Comparison of ENCODE assay signal across 8 cellular contexts in genomic region chr16:8958344-8958808, GRCh38. TPM values are rescaled to one million over a fixed set of nuclear protein-coding genes. Genes with fewer than 3 reads are reported as not detected.
DNase-seq lines count a peak whose midpoint lies in the region; ATAC-seq, FAIRE-seq and TF ChIP-seq lines count a peak whose summit lies in the region.

No MANE protein-coding gene starts in this region.

- TF ChIP-seq EP300 in HepG2 (IDR thresholded peaks at IDR 0.05; ENCODE audit: low read depth in 2 of 2, low read length in 2 of 2) (no peak), HepG2 (CRISPR knock-in tag; IDR thresholded peaks at IDR 0.05; ENCODE audit: borderline replicate concordance) (0 out of 2 replicates have a peak, but pooled peaks have one; percentile 22)

- no peak overlapping the region for H2AFZ ChIP-seq in HepG2 (ENCODE audit: low read length)

- WGBS in HepG2 (ENCODE audit: low lambda C conversion rate), result 57% methylated on average over 9 of the region's 9 CpGs

- 0 out of 4 replicates have a peak, but pooled peaks of 1 of the 2 experiments have one; percentile 28 for TF ChIP-seq POLR2A in HepG2 (IDR thresholded peaks at IDR 0.05; ENCODE audit: insufficient read depth in 1 of 2, low read depth in 2 of 2, low read length in 2 of 2)

- H3K4me3 Mint-ChIP-seq in activated naive CD8-positive, alpha-beta T cell, result peak overlapping the region; percentile 79

- peak overlapping the region; percentile 96 for H3K27ac Mint-ChIP-seq in activated naive CD8-positive, alpha-beta T cell

- H3K27ac ChIP-seq in HepG2 (ENCODE audit: extremely low read length, insufficient read depth, low read length), result no peak overlapping the region

- FAIRE-seq in HepG2 (lab: Jason Lieb, UNC), result no peak
- FAIRE-seq in urothelium cell line (lab: Jason Lieb, UNC), result no peak
- no peak for FAIRE-seq in frontal cortex (lab: Jason Lieb, UNC)

- H3K27me3 ChIP-seq in HepG2 (ENCODE audit: control insufficient read depth in 1 of 2, insufficient read depth in 2 of 2, low read length in 2 of 2), result no peaks in the 10 kb centered on the region; a peak in 1 of 5 replicates

- TF ChIP-seq RAD21 in HepG2 (CRISPR knock-in tag; IDR thresholded peaks at IDR 0.05), result no peak

- in situ Hi-C loops in HepG2 (cut with HindIII; ENCODE audit: extremely low pct_ligation_motif_present, low pct_unique_long_range_greater_than_20kb), result no loop called here

- no peaks in the 10 kb centered on the region for H3K9me3 Mint-ChIP-seq in activated naive CD8-positive, alpha-beta T cell (ENCODE audit: low read depth)

- H3K4me1 Mint-ChIP-seq in activated naive CD8-positive, alpha-beta T cell (ENCODE audit: low read depth), result peaks cover 75% of the 10 kb centered on the region

- no peaks in the 10 kb centered on the region for H3K36me3 ChIP-seq in HepG2 (replicated peaks in 1 of 2; ENCODE audit: control insufficient read depth in 1 of 2, insufficient read depth in 2 of 2, low read length in 2 of 2)

- TF ChIP-seq CTCF in HepG2 (CRISPR knock-in tag; IDR thresholded peaks at IDR 0.05), result no peak

- peak overlapping the region; percentile 90 for H3K4me2 ChIP-seq in HepG2 (ENCODE audit: low read depth, low read length)

- intact Hi-C loops in HepG2 (cut with micrococcal nuclease; ENCODE audit: unreplicated experiment), result loop anchor here (2.0 kb wide), 1 partner anchor 22 kb away; no protein-coding TSS in a partner anchor

- no TSS peak for BruUV-seq in HepG2 (replicated peaks; lab: Mats Ljungman, UMichigan)

- DNase-seq in CD1c-positive myeloid dendritic cell (ENCODE audit: extremely low spot score), result peak; percentile 46
- DNase-seq in Kasumi-1 (lab: John Stamatoyannopoulos, UW), result peak; percentile 17 to 37
- no peak for DNase-seq in HepG2 (ENCODE audit: low spot score)
- peak; percentile 25 for DNase-seq in urothelium cell line (ENCODE audit: low spot score)
- no peak for DNase-seq in frontal cortex (ENCODE audit: low spot score in 2 of 2)
- no peak for DNase-seq in inferior parietal cortex (ENCODE audit: extremely low spot score)

- peaks cover 91% of the 10 kb centered on the region for H3K79me2 ChIP-seq in HepG2 (ENCODE audit: insufficient read depth, low read length)

- H3K4me3 ChIP-seq in HepG2 (replicated peaks in 1 of 3; ENCODE audit: insufficient read depth in 1 of 3, low read depth in 2 of 3, low read length in 3 of 3), result peak overlapping the region in 1 of 3 experiments; percentile 3; a peak in 1 of 6 replicates

- H3K9ac ChIP-seq in HepG2 (ENCODE audit: insufficient read depth, low read depth, low read length), result 0 out of 2 replicates have a peak overlapping the region, but pooled peaks have one; percentile 2

- H3K4me1 ChIP-seq in HepG2 (ENCODE audit: insufficient read depth, low read length), result peaks cover 80% of the 10 kb centered on the region

- no peaks in the 10 kb centered on the region for H3K9me3 ChIP-seq in HepG2 (ENCODE audit: low read length)

- CTCF ChIA-PET in HepG2 (lab: Yijun Ruan, JAX; ENCODE audit: low intra/inter-chr PET ratio, low total read pairs), result no interaction called here

- POLR2A ChIA-PET in HepG2 (lab: Yijun Ruan, JAX), result interaction anchor here (1.4 kb wide), 1 partner anchor 133 kb away, joined by 6 read pairs; the partner anchor contains the start of gene HAPSTR1

- peaks cover 5% of the 10 kb centered on the region for H3K36me3 Mint-ChIP-seq in activated naive CD8-positive, alpha-beta T cell

- peaks cover 88% of the 10 kb centered on the region for H4K20me1 ChIP-seq in HepG2 (ENCODE audit: insufficient read depth, low read length)

- ATAC-seq in HepG2, result no peak; the same call in 2 of the 3 replicates
- ATAC-seq in GM18520 (IDR thresholded peaks at IDR 0.05; ENCODE audit: unreplicated experiment), result no peak

- no peaks in the 10 kb centered on the region for H3K27me3 Mint-ChIP-seq in activated naive CD8-positive, alpha-beta T cell

TF ChIP-seq in HepG2, 621 proteins besides CTCF, POLR2A, EP300 and RAD21 (continues in another document):
- TF ChIP-seq KMT2B (CRISPR knock-in tag; IDR thresholded peaks at IDR 0.05) (no peak), SP5 (CRISPR knock-in tag; IDR thresholded peaks at IDR 0.05; ENCODE audit: borderline replicate concordance, low read depth) (no peak), ARNTL (CRISPR knock-in tag; IDR thresholded peaks at IDR 0.05) (peak; percentile 17; the same call in 1 of the 2 replicates), ZNF205 (CRISPR knock-in tag; IDR thresholded peaks at IDR 0.05) (no peak), JARID2 (CRISPR knock-in tag; IDR thresholded peaks at IDR 0.05; ENCODE audit: insufficient replicate concordance) (no peak), SIN3A (IDR thresholded peaks at IDR 0.05; ENCODE audit: borderline replicate concordance, low read depth, low read length) (no peak), CCAR2 (optimal IDR thresholded peaks at IDR 0.05; ENCODE audit: low read depth, low read length) (no peak), HMGXB3 (CRISPR knock-in tag; IDR thresholded peaks at IDR 0.05; ENCODE audit: borderline replicate concordance) (no peak), TEAD3 (CRISPR knock-in tag; optimal IDR thresholded peaks at IDR 0.05; ENCODE audit: borderline replicate concordance) (peak; percentile 38), MLX (CRISPR knock-in tag; IDR thresholded peaks at IDR 0.05) (no peak), ZFP37 (CRISPR knock-in tag; IDR thresholded peaks at IDR 0.05; ENCODE audit: borderline replicate concordance) (no peak), NR3C1 (CRISPR knock-in tag; IDR thresholded peaks at IDR 0.05) (no peak)

RNA-seq across cellular contexts. Expression of gene USP7, which starts 5.3 kb away (rescaled TPM):
- total RNA-seq in HepG2 (2016; rRNA removed; fragmentation: Illumina TruSeq; extraction: Trizol), result 173 and 177 TPM in 2 replicates
- 42.2 and 47.1 TPM in 2 replicates for total RNA-seq in HepG2 (2016; cell fraction: cytosol; rRNA removed; fragmentation: Illumina TruSeq; extraction: Trizol; ENCODE audit: low read depth)
- 166 and 185 TPM in 2 replicates for total RNA-seq in HepG2 (2016; cell fraction: insoluble cytoplasmic fraction; rRNA removed; fragmentation: Illumina TruSeq; extraction: Trizol)
- total RNA-seq in HepG2 (2016; cell fraction: membrane; rRNA removed; fragmentation: Illumina TruSeq; extraction: Trizol), result 53.5 and 58.7 TPM in 2 replicates
- 231 and 239 TPM in 2 replicates for total RNA-seq in HepG2 (2016; cell fraction: nucleus; rRNA removed; fragmentation: Illumina TruSeq; extraction: Trizol)
- polyA plus RNA-seq in HepG2 (2011; rRNA removed), result 52.5 and 58.4 TPM in 2 replicates
- 16.6 and 26.6 TPM in 2 replicates for polyA plus RNA-seq in HepG2 (2011; cell fraction: cytosol; rRNA removed)
- polyA plus RNA-seq in HepG2 (2011; cell fraction: nucleus; rRNA removed), result 77.7 and 102 TPM in 2 replicates
- 151 and 152 TPM in 2 replicates for polyA plus RNA-seq in HepG2 (2012)
- 5.3 and 6.8 TPM in 2 replicates for polyA plus RNA-seq in HepG2 (2016; cell fraction: cytosol; fragmentation: Illumina TruSeq; extraction: Trizol; ENCODE audit: low read depth)
- 200 and 216 TPM in 2 replicates for polyA plus RNA-seq in HepG2 (2016; cell fraction: insoluble cytoplasmic fraction; fragmentation: Illumina TruSeq; extraction: Trizol; ENCODE audit: low read depth)
- 18.6 and 26.0 TPM in 2 replicates for polyA plus RNA-seq in HepG2 (2016; cell fraction: membrane; fragmentation: Illumina TruSeq; extraction: Trizol; ENCODE audit: low read depth)
- 243 and 249 TPM in 2 replicates for polyA plus RNA-seq in HepG2 (2016; cell fraction: nucleus; fragmentation: Illumina TruSeq; extraction: Trizol; ENCODE audit: insufficient read depth, low read depth)
- 135 and 250 TPM in 2 replicates for polyA minus RNA-seq in HepG2 (2011; rRNA and poly(A)+ RNA removed; ENCODE audit: low replicate concordance)
- polyA minus RNA-seq in HepG2 (2011; cell fraction: cytosol; rRNA and poly(A)+ RNA removed), result 49.2 and 87.1 TPM in 2 replicates
- polyA minus RNA-seq in HepG2 (2011; cell fraction: nucleus; rRNA and poly(A)+ RNA removed), result 329 and 403 TPM in 2 replicates
- total RNA-seq in frontal cortex, result 79.5 TPM

Comparison
In these comparisons a context has a peak if more than half of its experiments do, and no peak if none do; other contexts are left out.
1. DNase-seq: peak in CD1c-positive myeloid dendritic cell (single experiment), Kasumi-1 (2 of 2) and urothelium cell line (single experiment); none in HepG2 (single experiment), frontal cortex (0 of 2) and inferior parietal cortex (single experiment).